21 cellular contexts compared by ENCODE assay signal in genomic region chr13:54356849-54357248, GRCh38.
"Had no signal": no experiment of that assay in that cellular context is flagged by ENCODE, and none has a peak within 500 bp of the region (broad histone marks: within the 10 kb centered on the region; RNA-seq: fewer than 3 reads in every experiment).

No MANE protein-coding gene starts in this region.

- H3K9me3 Mint-ChIP-seq: activated naive CD8-positive, alpha-beta T cell treated with anti-CD3 and anti-CD28 coated beads, Interleukin-2, amount 10 ng/mL, durations not matched to agents 7 days and 5 days had no signal

- H3K36me3 ChIP-seq: heart left ventricle, ovary, stomach had no signal

- DNase-seq: activated CD4-positive, alpha-beta T cell treated with anti-CD3 and anti-CD28 coated beads for 48 hours; activated CD4-positive, CD25-positive, alpha-beta regulatory T cell; activated CD8-positive, alpha-beta T cell treated with anti-CD3 and anti-CD28 coated beads for 36 hours; activated naive CD4-positive, alpha-beta T cell treated with Interleukin-2 at 50 U/mL for 16 hours; activated naive CD8-positive, alpha-beta T cell treated with anti-CD3 and anti-CD28 coated beads, Interleukin-2, amount 10 ng/mL, durations not matched to agents 7 days and 5 days; activated T-cell treated with anti-CD3 and anti-CD28 coated beads, Interleukin-2, amount 50 U/mL, for 1 hour; amygdala; central memory CD4-positive, alpha-beta T cell; heart left ventricle; kidney glomerular epithelial cell; left ventricle myocardium superior; ovary; stimulated activated CD4-positive, alpha-beta T cell treated with anti-CD3 and anti-CD28 coated beads, Interleukin-4, amount 100 ng/mL, for 1 hour; stomach; T-cell; T-helper 9 cell; trophoblast cell had no signal

- H3K4me3 Mint-ChIP-seq: activated CD8-positive, alpha-beta T cell treated with anti-CD3 and anti-CD28 coated beads for 36 hours; activated naive CD8-positive, alpha-beta T cell treated with anti-CD3 and anti-CD28 coated beads, Interleukin-2, amount 10 ng/mL, durations not matched to agents 7 days and 5 days; neural crest cell; T-cell had no signal

- H3K27ac ChIP-seq: heart left ventricle, ovary, stomach had no signal

- ATAC-seq: activated CD8-positive, alpha-beta T cell treated with anti-CD3 and anti-CD28 coated beads for 36 hours; heart left ventricle; left ventricle myocardium superior; sciatic nerve; T-cell had no signal

- H3K4me1 ChIP-seq: heart left ventricle had no signal

- H3K4me3 ChIP-seq: heart left ventricle, ovary, smooth muscle cell, stomach had no signal

- H3K4me2 ChIP-seq: smooth muscle cell had no signal

- H3K4me1 Mint-ChIP-seq: activated naive CD8-positive, alpha-beta T cell treated with anti-CD3 and anti-CD28 coated beads, Interleukin-2, amount 10 ng/mL, durations not matched to agents 7 days and 5 days; T-cell had no signal

- H3K36me3 Mint-ChIP-seq: activated naive CD8-positive, alpha-beta T cell treated with anti-CD3 and anti-CD28 coated beads, Interleukin-2, amount 10 ng/mL, durations not matched to agents 7 days and 5 days; T-cell had no signal

- H3K9me3 ChIP-seq: heart left ventricle, ovary, stomach had no signal

- H3K27ac Mint-ChIP-seq: activated CD8-positive, alpha-beta T cell treated with anti-CD3 and anti-CD28 coated beads for 36 hours; activated naive CD8-positive, alpha-beta T cell treated with anti-CD3 and anti-CD28 coated beads, Interleukin-2, amount 10 ng/mL, durations not matched to agents 7 days and 5 days; activated T-helper 2 cell treated with anti-CD3 and anti-CD28 coated beads, Interferon-gamma antibody, Interleukin-2, Interleukin-4, amounts not matched to agents 10 μg/mL and 5 μg/mL and 100 μg/mL, durations not matched to agents 14 hours and 24 hours and 36 hours; T-cell had no signal

- H3K27me3 ChIP-seq: heart left ventricle, ovary, stomach had no signal

- H3K27me3 Mint-ChIP-seq: activated CD8-positive, alpha-beta T cell treated with anti-CD3 and anti-CD28 coated beads for 36 hours; activated naive CD8-positive, alpha-beta T cell treated with anti-CD3 and anti-CD28 coated beads, Interleukin-2, amount 10 ng/mL, durations not matched to agents 7 days and 5 days; T-cell had no signal
